In genomic region chr18:11981633-11982366, GRCh38 we compare ENCODE assay signal across 8 cellular contexts. TPM values are rescaled to one million over a fixed set of nuclear protein-coding genes. Genes with fewer than 3 reads are reported as not detected.
A peak's percentile ranks its signal among the peaks of the same experiment; 100 is the strongest.
DNase-seq lines count a peak whose midpoint lies in the region; ATAC-seq and TF ChIP-seq lines count a peak whose summit lies in the region.

No MANE protein-coding gene starts in this region.

- no peak for TF ChIP-seq POLR2A in upper lobe of left lung (IDR thresholded peaks at IDR 0.05)

- no peak for TF ChIP-seq CTCF in VCaP (conservative IDR thresholded peaks at IDR 0.05)
- no peak for TF ChIP-seq CTCF in epithelial cell of esophagus (IDR thresholded peaks at IDR 0.05; ENCODE audit: insufficient read depth, low read depth, low read length, missing control alignments)
- TF ChIP-seq CTCF in upper lobe of left lung (IDR thresholded peaks at IDR 0.05), result peak in 2 of 6 experiments; percentile 26 to 27

- H3K27ac ChIP-seq in HUES64 (ENCODE audit: low read depth, low read length) (peak overlapping the region; percentile 81), VCaP (peak overlapping the region; percentile 67), muscle layer of colon (ENCODE audit: low read depth, low read length) (peak overlapping the region; percentile 88), upper lobe of left lung (peak overlapping the region; percentile 92 to 96 (median 94))

- peak overlapping the region; percentile 79 for H3K9ac ChIP-seq in HUES64 (ENCODE audit: low read depth, low read length)
- peak overlapping the region; percentile 29 for H3K9ac ChIP-seq in muscle layer of colon (ENCODE audit: low read length)

- no peak for TF ChIP-seq EP300 in upper lobe of left lung (IDR thresholded peaks at IDR 0.05)

- under 1% methylated on average over 62 of the region's 62 CpGs for WGBS in HUES64
- WGBS in upper lobe of left lung, 2 donors, result 1 to 9% methylated on average over 9 to 44 of the region's 62 CpGs

- DNase-seq in DMS79 (lab: John Stamatoyannopoulos, UW), result peak; percentile 15
- DNase-seq in epithelial cell of esophagus (ENCODE audit: low read depth), result peak; percentile 27
- DNase-seq in upper lobe of left lung, result peak in 1 of 2 donors; percentile 67
- no peak for DNase-seq in NCI-H187 treated with DMSO at 0.1 percent for 48 hours (lab: John Stamatoyannopoulos, UW)

- no peaks in the 10 kb centered on the region for H3K27me3 ChIP-seq in HUES64 (ENCODE audit: insufficient read depth, low read length)
- H3K27me3 ChIP-seq in muscle layer of colon (ENCODE audit: control insufficient read depth in 1 of 2, insufficient read depth in 2 of 2, low read length in 2 of 2), result no peaks in the 10 kb centered on the region
- H3K27me3 ChIP-seq in upper lobe of left lung, result no peaks in the 10 kb centered on the region

- ATAC-seq in GM21423 (IDR thresholded peaks at IDR 0.05; ENCODE audit: unreplicated experiment) (peak; percentile 23), upper lobe of left lung (ENCODE audit: low FRiP score in 2 of 2) (peak in 1 of 2 donors; percentile 13)

- H3K36me3 ChIP-seq in HUES64 (ENCODE audit: insufficient read depth, low read length) (peaks cover 5% of the 10 kb centered on the region; the same call in 1 of the 2 replicates), muscle layer of colon (ENCODE audit: insufficient read depth, low read length) (no peaks in the 10 kb centered on the region), upper lobe of left lung (no peaks in the 10 kb centered on the region)

- H3K9me3 ChIP-seq in HUES64 (ENCODE audit: insufficient read depth, low read depth, low read length) (no peaks in the 10 kb centered on the region), muscle layer of colon (ENCODE audit: low read length) (no peaks in the 10 kb centered on the region), upper lobe of left lung (no peaks in the 10 kb centered on the region)

- H3K4me1 ChIP-seq in HUES64 (ENCODE audit: insufficient read depth, low read length), result peaks cover 34% of the 10 kb centered on the region
- peaks cover 12% of the 10 kb centered on the region for H3K4me1 ChIP-seq in muscle layer of colon (ENCODE audit: insufficient read depth, low read length)
- H3K4me1 ChIP-seq in upper lobe of left lung, result peaks cover 22 to 47% (median 32%) of the 10 kb centered on the region in 4 donors

- H3K4me3 ChIP-seq in HUES64 (ENCODE audit: low read length) (peak overlapping the region; percentile 72), epithelial cell of esophagus (ENCODE audit: low read length) (peak overlapping the region; percentile 85), muscle layer of colon (ENCODE audit: low read depth in 1 of 2, low read length in 2 of 2) (peak overlapping the region; percentile 64 to 91), upper lobe of left lung (peak overlapping the region; percentile 67 to 90 (median 79))

RNA-seq across cellular contexts. Expression of gene IMPA2, which starts 0.5 kb away (rescaled TPM):
- 73.2 TPM for polyA plus RNA-seq in HUES64 (2013, experiment 1 of 2)
- 71.5 TPM for polyA plus RNA-seq in HUES64 (2013, experiment 2 of 2)
- 100 to 1,000 TPM in 2 of 6 donors, 10 to 100 TPM in 4; 59.3 to 111 (median 77.6) TPM for total RNA-seq in upper lobe of left lung
